8 cellular contexts compared by ENCODE assay signal in the genomic region with DNA sequence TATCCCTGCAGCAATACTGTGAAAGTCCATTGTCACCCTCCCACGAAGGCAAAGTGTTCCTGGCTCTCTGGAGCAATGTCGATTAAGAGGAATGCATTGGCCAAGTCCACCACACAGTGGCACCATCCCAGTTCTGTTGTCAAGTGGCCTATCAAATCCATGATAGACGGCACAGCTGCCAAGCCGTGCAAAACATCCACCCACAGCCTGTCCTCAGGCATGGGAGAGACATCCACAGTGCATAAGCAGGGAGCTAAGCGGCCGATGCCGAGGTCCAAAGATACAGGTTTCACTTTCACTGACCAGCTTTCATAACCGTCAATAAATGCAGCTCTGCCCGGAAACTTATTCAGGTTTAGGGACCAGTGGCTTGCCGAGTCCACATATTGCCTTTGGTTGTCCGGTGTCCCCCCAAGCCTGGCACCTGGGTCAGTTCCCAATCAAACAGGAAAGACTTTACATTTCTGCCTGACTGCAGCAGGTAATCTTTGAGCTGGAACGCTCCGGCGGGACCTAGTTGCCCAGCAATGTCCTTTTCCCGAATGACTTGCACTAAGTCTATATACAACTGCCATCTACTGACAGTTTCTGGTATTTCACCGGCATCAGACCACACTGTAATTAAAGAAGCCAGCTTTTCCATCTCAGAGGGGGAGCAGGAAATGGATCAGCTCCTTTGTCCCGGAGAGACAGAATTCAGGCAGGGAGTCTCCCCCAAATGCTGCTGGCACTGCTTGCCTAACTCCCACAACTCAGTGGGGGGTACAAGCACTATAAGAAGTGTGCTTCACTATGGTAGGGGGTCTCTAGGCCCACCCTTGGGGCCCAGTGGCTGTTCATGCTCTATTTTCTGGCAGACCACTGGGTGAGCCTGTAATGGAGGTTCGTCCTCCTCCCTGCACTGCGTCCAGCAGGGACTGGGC. TPM values are rescaled to one million over a fixed set of nuclear protein-coding genes. Genes with fewer than 3 reads are reported as not detected.
DNase-seq lines count a peak whose midpoint lies in the region; ATAC-seq and TF ChIP-seq lines count a peak whose summit lies in the region.

No MANE protein-coding gene starts in this region.

- peak overlapping the region; percentile 69 to 86 for H3K27ac Mint-ChIP-seq in natural killer cell treated with Interleukin-12 subunit alpha and Interleukin-12 subunit beta and Interleukin-15 and Interleukin-18, amount 100 ng/mL, for 72 hours

- peak overlapping the region; percentile 85 for H3K4me3 Mint-ChIP-seq in natural killer cell treated with Interleukin-12 subunit alpha and Interleukin-12 subunit beta and Interleukin-15 and Interleukin-18, amount 100 ng/mL, for 72 hours

- H3K9me3 Mint-ChIP-seq in natural killer cell treated with Interleukin-12 subunit alpha and Interleukin-12 subunit beta and Interleukin-15 and Interleukin-18, amount 100 ng/mL, for 72 hours, result no peaks in the 10 kb centered on the region

- H3K9me3 ChIP-seq in RWPE2 (ENCODE audit: severe bottlenecking), result peaks cover under 1% of the 10 kb centered on the region

- H3K4me1 Mint-ChIP-seq in natural killer cell treated with Interleukin-12 subunit alpha and Interleukin-12 subunit beta and Interleukin-15 and Interleukin-18, amount 100 ng/mL, for 72 hours (ENCODE audit: low read depth in 2 of 2), result peaks cover 23 to 25% of the 10 kb centered on the region in 2 donors

- ATAC-seq in GM21528 (IDR thresholded peaks at IDR 0.05; ENCODE audit: low FRiP score, unreplicated experiment) (peak; percentile 67), RWPE2 (ENCODE audit: low read depth) (peak; percentile 76)
- peak; percentile 82 to 87 for ATAC-seq in natural killer cell treated with Interleukin-12 subunit alpha and Interleukin-12 subunit beta and Interleukin-15 and Interleukin-18, amount 100 ng/mL, for 72 hours

- TF ChIP-seq CTCF in RWPE2 (IDR thresholded peaks at IDR 0.05; ENCODE audit: poor library complexity, severe bottlenecking) (peak; percentile 88), fibroblast of villous mesenchyme (IDR thresholded peaks at IDR 0.05; ENCODE audit: insufficient read depth, low read depth, low read length) (peak; percentile 86)

- peaks cover 17% of the 10 kb centered on the region for H3K4me1 ChIP-seq in RWPE2 (ENCODE audit: insufficient read depth, poor library complexity, severe bottlenecking)

- no peaks in the 10 kb centered on the region for H3K27me3 ChIP-seq in RWPE2 (ENCODE audit: insufficient read depth, poor library complexity, severe bottlenecking)

- peak overlapping the region; percentile 35 for H3K27ac ChIP-seq in RWPE2 (ENCODE audit: poor library complexity, severe bottlenecking)
- peak overlapping the region; percentile 88 for H3K27ac ChIP-seq in temporal lobe (ENCODE audit: low read depth, low read length)

- DNase-seq in COLO829 (ENCODE audit: low spot score) (peak; percentile 75), M059J (ENCODE audit: low read depth) (peak; percentile 93), RWPE2 (ENCODE audit: low spot score) (no peak), fibroblast of villous mesenchyme (ENCODE audit: low read depth) (peak; percentile 93)
- DNase-seq in activated naive CD4-positive, alpha-beta T cell (lab: John Stamatoyannopoulos, UW), result peak in 3 of 4 experiments; percentile 4 to 30 (median 30)
- DNase-seq in natural killer cell treated with Interleukin-12 subunit alpha and Interleukin-12 subunit beta and Interleukin-15 and Interleukin-18, amount 100 ng/mL, for 72 hours (ENCODE audit: low spot score), result peak; percentile 73

- no peaks in the 10 kb centered on the region for H3K36me3 Mint-ChIP-seq in natural killer cell treated with Interleukin-12 subunit alpha and Interleukin-12 subunit beta and Interleukin-15 and Interleukin-18, amount 100 ng/mL, for 72 hours

- peak overlapping the region; percentile 44 for H3K4me3 ChIP-seq in RWPE2 (ENCODE audit: severe bottlenecking)
- H3K4me3 ChIP-seq in fibroblast of villous mesenchyme (ENCODE audit: low read depth, low read length), result peak overlapping the region; percentile 78

- H3K27me3 Mint-ChIP-seq in natural killer cell treated with Interleukin-12 subunit alpha and Interleukin-12 subunit beta and Interleukin-15 and Interleukin-18, amount 100 ng/mL, for 72 hours, result no peaks in the 10 kb centered on the region

- no peaks in the 10 kb centered on the region for H3K36me3 ChIP-seq in RWPE2 (ENCODE audit: low read depth)

RNA-seq across cellular contexts. Expression of a gene that starts 6.3 kb away (rescaled TPM):
- total RNA-seq in M059J (2014; rRNA removed; shearing (Covaris generic)), result 4.6 and 8.1 TPM in 2 replicates
- total RNA-seq in fibroblast of villous mesenchyme (3.2 and 4.7 TPM in 2 replicates), temporal lobe (11.6 TPM)
- 1 to 10 TPM; 3.1 to 4.6 TPM for total RNA-seq in natural killer cell treated with Interleukin-12 subunit alpha and Interleukin-12 subunit beta and Interleukin-15 and Interleukin-18, amount 100 ng/mL, for 72 hours

RNA-seq across cellular contexts. Expression of a gene that starts 20.1 kb away (rescaled TPM):
- 19.7 and 20.4 TPM in 2 replicates for total RNA-seq in M059J (2014; rRNA removed; shearing (Covaris generic))
- total RNA-seq in fibroblast of villous mesenchyme (3.5 and 3.9 TPM in 2 replicates), temporal lobe (9.6 TPM)
- 1 to 10 TPM in 1 of 2 donors, under 1 TPM in 1; 0.40 to 2.0 TPM for total RNA-seq in natural killer cell treated with Interleukin-12 subunit alpha and Interleukin-12 subunit beta and Interleukin-15 and Interleukin-18, amount 100 ng/mL, for 72 hours

RNA-seq across cellular contexts. Expression of a gene that starts 43.5 kb away (rescaled TPM):
- 4.1 and 6.3 TPM in 2 replicates for total RNA-seq in M059J (2014; rRNA removed; shearing (Covaris generic))
- total RNA-seq in fibroblast of villous mesenchyme (6.9 and 8.1 TPM in 2 replicates), temporal lobe (15.2 TPM)
- 1 to 10 TPM; 6.9 to 9.9 TPM for total RNA-seq in natural killer cell treated with Interleukin-12 subunit alpha and Interleukin-12 subunit beta and Interleukin-15 and Interleukin-18, amount 100 ng/mL, for 72 hours
